16 cellular contexts compared by ENCODE assay signal in genomic region chr12:52436000-52436827, GRCh38. TPM values are rescaled to one million over a fixed set of nuclear protein-coding genes. Genes with fewer than 3 reads are reported as not detected.
A peak's percentile ranks its signal among the peaks of the same experiment; 100 is the strongest.
DNase-seq lines count a peak whose midpoint lies in the region; ATAC-seq, FAIRE-seq and TF ChIP-seq lines count a peak whose summit lies in the region.
"Had no signal": no experiment of that assay in that cellular context is flagged by ENCODE, and none has a peak within 500 bp of the region (broad histone marks: within the 10 kb centered on the region; RNA-seq: fewer than 3 reads in every experiment).

No MANE protein-coding gene starts in this region.

- H3K79me2 ChIP-seq in neural progenitor cell (ENCODE audit: low read depth) (no peaks in the 10 kb centered on the region), osteoblast (ENCODE audit: insufficient read depth, low read length) (no peaks in the 10 kb centered on the region)

- no peaks in the 10 kb centered on the region for H4K20me1 ChIP-seq in neural progenitor cell (ENCODE audit: low read depth)
- no peaks in the 10 kb centered on the region for H4K20me1 ChIP-seq in osteoblast (ENCODE audit: insufficient read depth, low read length)

- intact Hi-C loops in adrenal gland (cut with DNase I), result no loop called here

- 33 to 38% methylated on average over 9 of the region's 9 CpGs for WGBS in esophagus, 2 donors
- 61 to 77% (median 70%) methylated on average over 8 to 9 of the region's 9 CpGs for WGBS in adrenal gland, 4 donors

- H3K27me3 ChIP-seq in esophagus (ENCODE audit: control insufficient read depth in 1 of 2, insufficient read depth in 2 of 2, low read length in 2 of 2), result no peaks in the 10 kb centered on the region
- H3K27me3 ChIP-seq in neural progenitor cell, result no peaks in the 10 kb centered on the region
- no peaks in the 10 kb centered on the region for H3K27me3 ChIP-seq in adrenal gland
- H3K27me3 ChIP-seq in osteoblast (ENCODE audit: insufficient read depth, low read length), result peaks cover 23% of the 10 kb centered on the region

- H3K4me1 Mint-ChIP-seq in neural progenitor cell, result peaks cover 22% of the 10 kb centered on the region
- H3K4me1 Mint-ChIP-seq in osteocyte (ENCODE audit: unreplicated experiment), result no peaks in the 10 kb centered on the region
- H3K4me1 Mint-ChIP-seq: activated CD4-positive, alpha-beta T cell treated with anti-CD3 and anti-CD28 coated beads, Interleukin-2, amount 10 ng/mL, durations not matched to agents 24 days and 14 days; CD14-positive monocyte had no signal

- DNase-seq in LoVo (ENCODE audit: low spot score) (peak; percentile 45), RCC 7860 (ENCODE audit: low spot score) (peak; percentile 24), neural progenitor cell (ENCODE audit: low spot score) (no peak), adrenal gland (no peak), osteocyte (ENCODE audit: extremely low spot score, unreplicated experiment) (no peak), osteoblast (ENCODE audit: insufficient read length, low spot score, missing footprints) (no peak)
- DNase-seq in stimulated activated naive CD8-positive, alpha-beta T cell treated with anti-CD3 and anti-CD28 coated beads, Interleukin-15, Interleukin-2, amounts not matched to agents 100 U/mL and 50 U/mL, for 24 hours, result no peak
- DNase-seq: activated CD4-positive, alpha-beta T cell treated with anti-CD3 and anti-CD28 coated beads, Interleukin-2, amount 10 ng/mL, durations not matched to agents 24 days and 14 days; activated T-cell treated with anti-CD3 and anti-CD28 coated beads, Interleukin-2, amount 50 U/mL, for 24 hours; stimulated activated naive CD4-positive, alpha-beta T cell; T-helper 9 cell had no signal

- H3K27ac ChIP-seq in esophagus (ENCODE audit: low read depth in 2 of 2, low read length in 1 of 2) (peak overlapping the region; percentile 30 to 73), neural progenitor cell (no peak overlapping the region), adrenal gland (no peak overlapping the region), osteoblast (ENCODE audit: low read depth, low read length) (no peak overlapping the region)

- H3K27ac Mint-ChIP-seq in neural progenitor cell, result peak overlapping the region; percentile 30
- no peak overlapping the region for H3K27ac Mint-ChIP-seq in osteocyte (ENCODE audit: unreplicated experiment)
- H3K27ac Mint-ChIP-seq: activated CD4-positive, alpha-beta T cell treated with anti-CD3 and anti-CD28 coated beads, Interleukin-2, amount 10 ng/mL, durations not matched to agents 24 days and 14 days; activated T-cell treated with anti-CD3 and anti-CD28 coated beads, Interleukin-2, amount 50 U/mL, for 24 hours; CD14-positive monocyte had no signal

- H2AFZ ChIP-seq in neural progenitor cell (replicated peaks) (no peak overlapping the region), osteoblast (ENCODE audit: low read length) (no peak overlapping the region)

- H3K36me3 ChIP-seq in esophagus (ENCODE audit: control insufficient read depth in 2 of 2, insufficient read depth in 2 of 2, low read length in 1 of 2), result no peaks in the 10 kb centered on the region
- no peaks in the 10 kb centered on the region for H3K36me3 ChIP-seq in neural progenitor cell
- no peaks in the 10 kb centered on the region for H3K36me3 ChIP-seq in adrenal gland (replicated peaks in 1 of 2)
- no peaks in the 10 kb centered on the region for H3K36me3 ChIP-seq in osteoblast (ENCODE audit: insufficient read depth, low read length)

- H3K36me3 Mint-ChIP-seq in neural progenitor cell, result no peaks in the 10 kb centered on the region
- no peaks in the 10 kb centered on the region for H3K36me3 Mint-ChIP-seq in osteocyte (ENCODE audit: unreplicated experiment)
- H3K36me3 Mint-ChIP-seq: CD14-positive monocyte had no signal

- H3K4me3 ChIP-seq in esophagus (ENCODE audit: low read depth in 1 of 2, low read length in 2 of 2) (no peak overlapping the region), neural progenitor cell (no peak overlapping the region), adrenal gland (no peak overlapping the region), osteoblast (ENCODE audit: insufficient read depth, low read length) (no peak overlapping the region)

- TF ChIP-seq CTCF in neural progenitor cell (IDR thresholded peaks at IDR 0.05), result no peak
- no peak for TF ChIP-seq CTCF in adrenal gland (IDR thresholded peaks at IDR 0.05)
- TF ChIP-seq CTCF in osteocyte (IDR thresholded peaks at IDR 0.05), result no peak
- TF ChIP-seq CTCF in osteoblast (IDR thresholded peaks at IDR 0.05; ENCODE audit: extremely low read depth, low read depth, low read length), result no peak

- H3K9me3 ChIP-seq in esophagus (ENCODE audit: control insufficient read depth in 2 of 2, insufficient read depth in 1 of 2, low read depth in 1 of 2, low read length in 1 of 2), result no peaks in the 10 kb centered on the region
- no peaks in the 10 kb centered on the region for H3K9me3 ChIP-seq in neural progenitor cell (ENCODE audit: low read depth)
- H3K9me3 ChIP-seq in adrenal gland (replicated peaks in 1 of 3), result no peaks in the 10 kb centered on the region
- no peaks in the 10 kb centered on the region for H3K9me3 ChIP-seq in osteoblast (ENCODE audit: low read depth, low read length)

- peak overlapping the region; percentile 19 for H3K4me2 ChIP-seq in neural progenitor cell
- no peak overlapping the region for H3K4me2 ChIP-seq in osteoblast (ENCODE audit: insufficient read depth, low read length)

- H3K4me1 ChIP-seq in esophagus (ENCODE audit: control insufficient read depth in 2 of 2, insufficient read depth in 2 of 2, low read length in 1 of 2) (peaks cover 4 to 19% of the 10 kb centered on the region in 2 donors), neural progenitor cell (peaks cover 6% of the 10 kb centered on the region), adrenal gland (replicated peaks in 1 of 2) (no peaks in the 10 kb centered on the region), osteoblast (ENCODE audit: insufficient read depth, low read length) (peaks cover 13% of the 10 kb centered on the region)

- no peak overlapping the region for H3K4me3 Mint-ChIP-seq in neural progenitor cell
- H3K4me3 Mint-ChIP-seq in osteocyte (ENCODE audit: unreplicated experiment), result no peak overlapping the region
- H3K4me3 Mint-ChIP-seq: activated CD4-positive, alpha-beta T cell treated with anti-CD3 and anti-CD28 coated beads, Interleukin-2, amount 10 ng/mL, durations not matched to agents 24 days and 14 days; activated T-cell treated with anti-CD3 and anti-CD28 coated beads, Interleukin-2, amount 50 U/mL, for 24 hours; CD14-positive monocyte had no signal

- H3K27me3 Mint-ChIP-seq in neural progenitor cell (ENCODE audit: insufficient read depth, low read depth) (peaks cover 8% of the 10 kb centered on the region), osteocyte (ENCODE audit: unreplicated experiment) (peaks cover 40% of the 10 kb centered on the region)

- ATAC-seq in stimulated activated naive CD8-positive, alpha-beta T cell treated with anti-CD3 and anti-CD28 coated beads, Interleukin-15, Interleukin-2, amounts not matched to agents 100 U/mL and 50 U/mL, for 24 hours, result no peak

- TF ChIP-seq POLR2A in adrenal gland (IDR thresholded peaks at IDR 0.05), result no peak

- FAIRE-seq in RCC 7860 (lab: Jason Lieb, UNC), result no peak

- H3F3A ChIP-seq in neural progenitor cell (ENCODE audit: low read depth), result peaks cover 3% of the 10 kb centered on the region

- H3K9ac ChIP-seq in neural progenitor cell, result no peak overlapping the region

- H3K9me3 Mint-ChIP-seq in neural progenitor cell, result no peaks in the 10 kb centered on the region
- no peaks in the 10 kb centered on the region for H3K9me3 Mint-ChIP-seq in osteocyte (ENCODE audit: unreplicated experiment)
- H3K9me3 Mint-ChIP-seq: activated CD4-positive, alpha-beta T cell treated with anti-CD3 and anti-CD28 coated beads, Interleukin-2, amount 10 ng/mL, durations not matched to agents 24 days and 14 days; activated T-cell treated with anti-CD3 and anti-CD28 coated beads, Interleukin-2, amount 50 U/mL, for 24 hours had no signal

RNA-seq across cellular contexts. Expression of gene KRT75, which starts 2.0 kb away (rescaled TPM):
- under 1 TPM; 0.08 to 0.19 TPM for polyA plus RNA-seq in esophagus
- not detected in 2 replicates for total RNA-seq in neural progenitor cell (ENCODE audit: low replicate concordance)
- not detected for total RNA-seq in adrenal gland
- polyA plus RNA-seq in adrenal gland, result not detected
- total RNA-seq in osteocyte, result not detected in 2 replicates
- total RNA-seq in osteoblast, result under 0.01 TPM in 1 of 2 replicates, not detected in the other
- total RNA-seq: activated CD4-positive, alpha-beta T cell treated with anti-CD3 and anti-CD28 coated beads, Interleukin-2, amount 10 ng/mL, durations not matched to agents 24 days and 14 days; HT1080; NCI-H460 had no signal
- polyA plus RNA-seq: CD14-positive monocyte had no signal

RNA-seq across cellular contexts. Expression of gene KRT6B, which starts 15.7 kb away (rescaled TPM):
- 100 to 1,000 TPM; 106 to 453 TPM for polyA plus RNA-seq in esophagus
- not detected in 2 replicates for total RNA-seq in neural progenitor cell (ENCODE audit: low replicate concordance)
- total RNA-seq in adrenal gland, result under 1 TPM in 1 of 8 donors, not detected in 7; 0.25 TPM
- under 1 TPM in 1 of 3 donors, not detected in 2; 0.20 TPM for polyA plus RNA-seq in adrenal gland
- not detected in 2 replicates for total RNA-seq in osteocyte
- total RNA-seq in osteoblast, result not detected in 2 replicates
- total RNA-seq: activated CD4-positive, alpha-beta T cell treated with anti-CD3 and anti-CD28 coated beads, Interleukin-2, amount 10 ng/mL, durations not matched to agents 24 days and 14 days; HT1080; NCI-H460 had no signal
- polyA plus RNA-seq: CD14-positive monocyte had no signal

RNA-seq across cellular contexts. Expression of gene KRT82, which starts 30.1 kb away (rescaled TPM):
- polyA plus RNA-seq in esophagus (not detected), adrenal gland (not detected)
- total RNA-seq in neural progenitor cell (ENCODE audit: low replicate concordance) (not detected in 2 replicates), adrenal gland (not detected), osteocyte (not detected in 2 replicates), osteoblast (not detected in 2 replicates)
- total RNA-seq: activated CD4-positive, alpha-beta T cell treated with anti-CD3 and anti-CD28 coated beads, Interleukin-2, amount 10 ng/mL, durations not matched to agents 24 days and 14 days; HT1080; NCI-H460 had no signal
- polyA plus RNA-seq: adipose tissue, CD14-positive monocyte had no signal

RNA-seq across cellular contexts. Expression of gene KRT6C, which starts 37.4 kb away (rescaled TPM):
- 100 to 1,000 TPM; 229 to 427 TPM for polyA plus RNA-seq in esophagus
- total RNA-seq in neural progenitor cell (ENCODE audit: low replicate concordance), result not detected in 2 replicates
- total RNA-seq in adrenal gland, result under 1 TPM in 1 of 8 donors, not detected in 7; 0.28 TPM
- polyA plus RNA-seq in adrenal gland, result under 1 TPM in 1 of 3 donors, not detected in 2; 0.17 TPM
- not detected in 2 replicates for total RNA-seq in osteocyte
- not detected in 2 replicates for total RNA-seq in osteoblast
- total RNA-seq: activated CD4-positive, alpha-beta T cell treated with anti-CD3 and anti-CD28 coated beads, Interleukin-2, amount 10 ng/mL, durations not matched to agents 24 days and 14 days; HT1080; NCI-H460 had no signal
- polyA plus RNA-seq: CD14-positive monocyte had no signal

RNA-seq across cellular contexts. Expression of gene KRT84, which starts 50.8 kb away (rescaled TPM):
- polyA plus RNA-seq in esophagus (under 1 TPM in 1 of 2 donors, not detected in 1; 0.02 TPM), adrenal gland (not detected)
- total RNA-seq in neural progenitor cell (ENCODE audit: low replicate concordance) (not detected in 2 replicates), adrenal gland (not detected), osteocyte (not detected in 2 replicates), osteoblast (not detected in 2 replicates)
- total RNA-seq: activated CD4-positive, alpha-beta T cell treated with anti-CD3 and anti-CD28 coated beads, Interleukin-2, amount 10 ng/mL, durations not matched to agents 24 days and 14 days; HT1080; NCI-H460 had no signal
- polyA plus RNA-seq: adipose tissue, CD14-positive monocyte had no signal

Comparison
In these comparisons a context has a peak if more than half of its experiments do, and no peak if none do; other contexts are left out.
1. DNase-seq: peak in LoVo (single experiment) and RCC 7860 (single experiment); none in neural progenitor cell (single experiment), stimulated activated naive CD8-positive, alpha-beta T cell treated with anti-CD3 and anti-CD28 coated beads, Interleukin-15, Interleukin-2, amounts not matched to agents 100 U/mL and 50 U/mL, for 24 hours (single experiment), adrenal gland (0 of 7), osteocyte (single experiment) and osteoblast (single experiment).
2. H3K27ac ChIP-seq: peak in esophagus (2 of 2); none in neural progenitor cell (single experiment), adrenal gland (0 of 5) and osteoblast (single experiment).